Comparison of ENCODE assay signal across 1 cellular context in the genomic region with DNA sequence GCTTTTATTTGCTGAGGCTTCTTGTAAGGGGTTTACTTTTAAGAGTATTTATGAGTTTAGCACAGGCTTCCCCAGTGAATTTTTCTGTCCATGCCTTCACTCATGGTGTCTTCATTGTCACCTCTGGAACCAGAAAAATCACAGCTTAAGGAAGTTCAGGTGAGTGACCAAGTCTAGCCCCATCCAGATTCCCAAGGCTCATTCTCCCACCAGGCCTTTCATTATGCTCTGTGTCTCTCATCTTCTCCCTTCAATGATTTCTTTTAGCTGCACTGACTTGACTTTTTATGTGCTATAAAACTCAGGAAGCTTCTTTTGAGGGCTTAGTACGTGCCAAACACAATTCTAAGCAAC.
A peak's percentile ranks its signal among the peaks of the same experiment; 100 is the strongest.
TF ChIP-seq lines count a peak whose summit lies in the region.

No MANE protein-coding gene starts in this region.

TF ChIP-seq in HepG2, 621 proteins besides CTCF, POLR2A, EP300 and RAD21 (continued from another document):
- TF ChIP-seq, protein P1, sequence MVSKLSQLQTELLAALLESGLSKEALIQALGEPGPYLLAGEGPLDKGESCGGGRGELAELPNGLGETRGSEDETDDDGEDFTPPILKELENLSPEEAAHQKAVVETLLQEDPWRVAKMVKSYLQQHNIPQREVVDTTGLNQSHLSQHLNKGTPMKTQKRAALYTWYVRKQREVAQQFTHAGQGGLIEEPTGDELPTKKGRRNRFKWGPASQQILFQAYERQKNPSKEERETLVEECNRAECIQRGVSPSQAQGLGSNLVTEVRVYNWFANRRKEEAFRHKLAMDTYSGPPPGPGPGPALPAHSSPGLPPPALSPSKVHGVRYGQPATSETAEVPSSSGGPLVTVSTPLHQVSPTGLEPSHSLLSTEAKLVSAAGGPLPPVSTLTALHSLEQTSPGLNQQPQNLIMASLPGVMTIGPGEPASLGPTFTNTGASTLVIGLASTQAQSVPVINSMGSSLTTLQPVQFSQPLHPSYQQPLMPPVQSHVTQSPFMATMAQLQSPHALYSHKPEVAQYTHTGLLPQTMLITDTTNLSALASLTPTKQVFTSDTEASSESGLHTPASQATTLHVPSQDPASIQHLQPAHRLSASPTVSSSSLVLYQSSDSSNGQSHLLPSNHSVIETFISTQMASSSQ (IDR thresholded peaks at IDR 0.05; ENCODE audit: low read depth): no peak
- TF ChIP-seq, protein P1 (CRISPR knock-in tag; IDR thresholded peaks at IDR 0.05; ENCODE audit: borderline replicate concordance): peak; percentile 4; the same call in 1 of the 2 replicates
- TF ChIP-seq BRD4 (CRISPR knock-in tag; IDR thresholded peaks at IDR 0.05): no peak
- TF ChIP-seq JUN (CRISPR knock-in tag; IDR thresholded peaks at IDR 0.05): no peak
- TF ChIP-seq KLF6 (CRISPR knock-in tag; IDR thresholded peaks at IDR 0.05): no peak
- 0 out of 2 replicates have a peak, but pooled peaks have one; percentile 6 for TF ChIP-seq NCOR1 (IDR thresholded peaks at IDR 0.05; ENCODE audit: borderline replicate concordance, low read length)
- TF ChIP-seq, protein P2, sequence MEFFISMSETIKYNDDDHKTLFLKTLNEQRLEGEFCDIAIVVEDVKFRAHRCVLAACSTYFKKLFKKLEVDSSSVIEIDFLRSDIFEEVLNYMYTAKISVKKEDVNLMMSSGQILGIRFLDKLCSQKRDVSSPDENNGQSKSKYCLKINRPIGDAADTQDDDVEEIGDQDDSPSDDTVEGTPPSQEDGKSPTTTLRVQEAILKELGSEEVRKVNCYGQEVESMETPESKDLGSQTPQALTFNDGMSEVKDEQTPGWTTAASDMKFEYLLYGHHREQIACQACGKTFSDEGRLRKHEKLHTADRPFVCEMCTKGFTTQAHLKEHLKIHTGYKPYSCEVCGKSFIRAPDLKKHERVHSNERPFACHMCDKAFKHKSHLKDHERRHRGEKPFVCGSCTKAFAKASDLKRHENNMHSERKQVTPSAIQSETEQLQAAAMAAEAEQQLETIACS (CRISPR knock-in tag; IDR thresholded peaks at IDR 0.05): no peak
- TF ChIP-seq ZNF382 (CRISPR knock-in tag; IDR thresholded peaks at IDR 0.05; ENCODE audit: borderline replicate concordance): no peak
- TF ChIP-seq TFDP2 (CRISPR knock-in tag; IDR thresholded peaks at IDR 0.05): no peak
- no peak for TF ChIP-seq ATF6 (CRISPR knock-in tag; conservative IDR thresholded peaks at IDR 0.05)
- no peak for TF ChIP-seq ATF1 (CRISPR knock-in tag; IDR thresholded peaks at IDR 0.05)
- TF ChIP-seq BCL3 (CRISPR knock-in tag; IDR thresholded peaks at IDR 0.05): no peak
- no peak for TF ChIP-seq ZNF619 (CRISPR knock-in tag; IDR thresholded peaks at IDR 0.05)
- TF ChIP-seq TOE1 (CRISPR knock-in tag; IDR thresholded peaks at IDR 0.05): no peak
TF ChIP-seq in HepG2: peak in this region for 4.
